In genomic region chr10:110566472-110567200, GRCh38 we compare ENCODE assay signal across 8 cellular contexts. TPM values are rescaled to one million over a fixed set of nuclear protein-coding genes. Genes with fewer than 3 reads are reported as not detected.
DNase-seq lines count a peak whose midpoint lies in the region; ATAC-seq, FAIRE-seq and TF ChIP-seq lines count a peak whose summit lies in the region.

No MANE protein-coding gene starts in this region.

- FAIRE-seq in HTR-8/SVneo (lab: Jason Lieb, UNC) (no peak), D721Med (lab: Jason Lieb, UNC) (no peak)

- H3K36me3 ChIP-seq in BJ (ENCODE audit: control insufficient read depth, insufficient read depth, low read length) (no peaks in the 10 kb centered on the region), brain microvascular endothelial cell (replicated peaks) (no peaks in the 10 kb centered on the region), mesodermal cell (ENCODE audit: control insufficient read depth, insufficient read depth, low read length) (peaks cover 8% of the 10 kb centered on the region)

- in situ Hi-C loops in brain microvascular endothelial cell (cut with HindIII; ENCODE audit: low pct_ligation_motif_present, low sequenced_read_pairs) = no loop called here

- TF ChIP-seq CTCF in BJ (IDR thresholded peaks at IDR 0.05; ENCODE audit: insufficient read depth, low read depth, low read length) = no peak
- no peak for TF ChIP-seq CTCF in brain microvascular endothelial cell (IDR thresholded peaks at IDR 0.05; ENCODE audit: low read depth, low read length, missing control alignments)
- no peak for TF ChIP-seq CTCF in D721Med (IDR thresholded peaks at IDR 0.05; ENCODE audit: insufficient read depth, missing control alignments)

- H3K27ac ChIP-seq in brain microvascular endothelial cell (peak overlapping the region; percentile 96), mesodermal cell (ENCODE audit: low read depth, low read length, severe bottlenecking) (peak overlapping the region; percentile 100)

- no peaks in the 10 kb centered on the region for H3K27me3 ChIP-seq in BJ (ENCODE audit: control insufficient read depth, insufficient read depth, low read length)
- no peaks in the 10 kb centered on the region for H3K27me3 ChIP-seq in brain microvascular endothelial cell (replicated peaks)

- ATAC-seq in GM21528 (IDR thresholded peaks at IDR 0.05; ENCODE audit: low FRiP score, unreplicated experiment) = no peak

- peaks cover 14% of the 10 kb centered on the region for H3K4me1 ChIP-seq in mesodermal cell (ENCODE audit: control insufficient read depth, insufficient read depth, low read length, poor library complexity, severe bottlenecking)

- WGBS in mesodermal cell (ENCODE audit: insufficient coverage in 2 of 2), 2 experiments = 57 to 86% methylated on average over 9 to 17 of the region's 19 CpGs

- DNase-seq in BJ (ENCODE audit: low read depth) = no peak
- peak; percentile 1 for DNase-seq in HTR-8/SVneo (ENCODE audit: insufficient read length, low spot score)
- no peak for DNase-seq in brain microvascular endothelial cell
- DNase-seq in DMS153 (lab: John Stamatoyannopoulos, UW) = no peak
- no peak for DNase-seq in D721Med (ENCODE audit: insufficient read length, low spot score)
- DNase-seq in stimulated activated CD4-positive, alpha-beta T cell treated with anti-CD3 and anti-CD28 coated beads, Interleukin-4, amount 100 ng/mL, for 1 hour = no peak

- H3K9me3 ChIP-seq in mesodermal cell (ENCODE audit: control insufficient read depth, low read length) = no peaks in the 10 kb centered on the region

- POLR2A ChIA-PET in BJ (lab: Charles Lee) = no interaction called here

- CTCF ChIA-PET in BJ (lab: Yijun Ruan, JAX) = interaction anchor here (1.0 kb wide), 1 partner anchor 114 kb away, joined by 3 read pairs; no protein-coding TSS in a partner anchor

- H3K4me3 ChIP-seq in BJ (ENCODE audit: low read depth, low read length) (peak overlapping the region; percentile 92), brain microvascular endothelial cell (ENCODE audit: low read depth, low read length) (peak overlapping the region; percentile 93), mesodermal cell (ENCODE audit: extremely low read depth, insufficient read depth, low read length, poor library complexity, severe bottlenecking) (peak overlapping the region; percentile 30)

RNA-seq across cellular contexts. Expression of gene SMC3, which starts 0.9 kb away (rescaled TPM):
- polyA plus RNA-seq in BJ (2011; rRNA removed) = 5.7 and 12.0 TPM in 2 replicates
- polyA minus RNA-seq in BJ (2011; rRNA and poly(A)+ RNA removed) = 3.9 and 5.2 TPM in 2 replicates
- polyA plus RNA-seq in mesodermal cell (2013, experiment 1 of 2) = 50.8 TPM
- 67.9 TPM for polyA plus RNA-seq in mesodermal cell (2013, experiment 2 of 2)

Comparison
In these comparisons a context has a peak if more than half of its experiments do, and no peak if none do; other contexts are left out.
1. H3K4me3 ChIP-seq: peak in every context shown above with its lines; median percentile 93 in brain microvascular endothelial cell; 92 in BJ; 30 in mesodermal cell.